ENCODE assay signal across 1 cellular context in the genomic region with DNA sequence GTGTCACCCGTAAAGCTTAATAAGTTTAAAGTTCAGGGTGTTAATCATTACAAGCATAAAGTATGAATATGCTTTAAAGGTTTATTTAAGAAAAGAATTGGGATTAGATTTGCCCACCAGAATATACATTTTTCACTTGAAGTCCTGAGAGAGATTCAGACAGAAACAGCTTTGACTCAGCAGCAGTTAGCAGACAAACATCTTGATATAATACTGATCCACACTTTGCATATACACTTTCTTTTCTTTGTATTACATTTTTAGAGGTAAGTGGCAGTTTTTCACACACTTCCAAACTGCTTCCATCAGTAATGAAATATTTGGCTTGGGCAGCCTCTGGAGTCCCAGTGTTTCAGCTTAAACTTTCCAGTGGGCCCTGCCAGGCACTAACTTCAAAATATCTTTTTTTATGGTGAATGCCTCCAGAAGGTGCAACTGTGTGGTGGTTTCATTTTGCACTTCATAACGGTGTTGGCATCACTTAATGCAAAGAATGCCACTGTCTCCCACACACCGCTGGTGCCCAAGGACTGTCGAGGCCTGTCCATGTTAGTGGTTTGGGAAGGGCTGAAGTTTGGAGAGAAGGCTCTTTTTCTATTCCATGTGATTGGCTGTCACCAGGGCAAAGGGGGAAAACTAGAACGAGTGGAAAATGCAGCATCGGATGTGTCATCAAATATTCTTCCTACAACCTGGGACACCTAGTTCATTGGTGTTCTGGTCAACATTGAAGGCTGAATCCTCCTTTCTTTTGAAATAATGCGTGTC.
TF ChIP-seq lines count a peak whose summit lies in the region.

No MANE protein-coding gene starts in this region.

TF ChIP-seq in IMR-90, 13 proteins besides CTCF, POLR2A, EP300 and RAD21:
- TF ChIP-seq CHD1 (IDR thresholded peaks at IDR 0.05; ENCODE audit: low read depth, low read length): no peak
- no peak for TF ChIP-seq MAFK (IDR thresholded peaks at IDR 0.05; ENCODE audit: low read depth, low read length)
- TF ChIP-seq, protein P1, sequence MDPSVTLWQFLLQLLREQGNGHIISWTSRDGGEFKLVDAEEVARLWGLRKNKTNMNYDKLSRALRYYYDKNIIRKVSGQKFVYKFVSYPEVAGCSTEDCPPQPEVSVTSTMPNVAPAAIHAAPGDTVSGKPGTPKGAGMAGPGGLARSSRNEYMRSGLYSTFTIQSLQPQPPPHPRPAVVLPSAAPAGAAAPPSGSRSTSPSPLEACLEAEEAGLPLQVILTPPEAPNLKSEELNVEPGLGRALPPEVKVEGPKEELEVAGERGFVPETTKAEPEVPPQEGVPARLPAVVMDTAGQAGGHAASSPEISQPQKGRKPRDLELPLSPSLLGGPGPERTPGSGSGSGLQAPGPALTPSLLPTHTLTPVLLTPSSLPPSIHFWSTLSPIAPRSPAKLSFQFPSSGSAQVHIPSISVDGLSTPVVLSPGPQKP (IDR thresholded peaks at IDR 0.05; ENCODE audit: borderline replicate concordance, low read depth, low read length): no peak
- no peak for TF ChIP-seq NFE2L2 (IDR thresholded peaks at IDR 0.05; ENCODE audit: low read depth, low read length)
- no peak for TF ChIP-seq BHLHE40 (IDR thresholded peaks at IDR 0.05; ENCODE audit: low read depth, low read length)
- no peak for TF ChIP-seq SMC3 (IDR thresholded peaks at IDR 0.05; ENCODE audit: low read depth, low read length)
- no peak for TF ChIP-seq MAZ (IDR thresholded peaks at IDR 0.05; ENCODE audit: borderline replicate concordance, low read depth, low read length)
- TF ChIP-seq RCOR1 (IDR thresholded peaks at IDR 0.05; ENCODE audit: insufficient replicate concordance, low read length): no peak
- TF ChIP-seq FOS (IDR thresholded peaks at IDR 0.05; ENCODE audit: low read depth, low read length): no peak
- no peak for TF ChIP-seq RFX5 (IDR thresholded peaks at IDR 0.05; ENCODE audit: low read depth, low read length)
- TF ChIP-seq, protein P2, sequence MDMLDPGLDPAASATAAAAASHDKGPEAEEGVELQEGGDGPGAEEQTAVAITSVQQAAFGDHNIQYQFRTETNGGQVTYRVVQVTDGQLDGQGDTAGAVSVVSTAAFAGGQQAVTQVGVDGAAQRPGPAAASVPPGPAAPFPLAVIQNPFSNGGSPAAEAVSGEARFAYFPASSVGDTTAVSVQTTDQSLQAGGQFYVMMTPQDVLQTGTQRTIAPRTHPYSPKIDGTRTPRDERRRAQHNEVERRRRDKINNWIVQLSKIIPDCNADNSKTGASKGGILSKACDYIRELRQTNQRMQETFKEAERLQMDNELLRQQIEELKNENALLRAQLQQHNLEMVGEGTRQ (IDR thresholded peaks at IDR 0.05; ENCODE audit: low read depth, low read length): no peak
- TF ChIP-seq MXI1 (IDR thresholded peaks at IDR 0.05; ENCODE audit: borderline replicate concordance, low read depth, low read length): no peak
- no peak for TF ChIP-seq CEBPB (IDR thresholded peaks at IDR 0.05; ENCODE audit: low read depth, low read length)
